16 cellular contexts compared by ENCODE assay signal in the genomic region with DNA sequence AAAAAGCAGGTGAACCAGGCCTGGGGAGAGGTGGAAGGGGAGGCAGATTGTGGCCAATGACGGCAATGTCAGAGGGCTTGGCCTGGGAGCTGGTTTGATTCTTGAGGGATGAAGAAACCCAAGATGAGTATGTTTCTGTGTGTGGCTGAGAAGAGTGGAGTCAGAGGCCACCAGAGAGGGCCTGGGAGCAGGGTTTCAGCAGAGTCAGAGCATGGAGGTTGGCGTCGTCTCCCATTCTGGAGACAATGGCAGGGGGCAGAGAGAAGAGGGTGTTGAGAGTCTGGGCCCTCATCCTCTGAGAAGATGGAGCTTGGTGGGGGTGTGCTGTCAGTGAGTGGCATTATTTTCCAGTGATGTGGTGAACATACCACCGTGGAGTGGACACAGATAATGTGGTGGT.
DNase-seq lines count a peak whose midpoint lies in the region; ATAC-seq and TF ChIP-seq lines count a peak whose summit lies in the region.
"Had no signal": no experiment of that assay in that cellular context is flagged by ENCODE, and none has a peak within 500 bp of the region (broad histone marks: within the 10 kb centered on the region; RNA-seq: fewer than 3 reads in every experiment).

No MANE protein-coding gene starts in this region.

- no peak for ATAC-seq in psoas muscle
- ATAC-seq: A549 had no signal

- no peaks in the 10 kb centered on the region for H3K4me1 ChIP-seq in psoas muscle
- H3K4me1 ChIP-seq: A549, Caco-2 had no signal

- POLR2A ChIA-PET in activated CD4-positive, alpha-beta T cell treated with anti-CD3 and anti-CD28 coated beads, Interleukin-2, amount 10 ng/mL, durations not matched to agents 7 days and 5 days (lab: Charles Lee): no interaction called here

- peak; percentile 3 for DNase-seq in activated CD4-positive, alpha-beta T cell treated with anti-CD3 and anti-CD28 coated beads, Interleukin-2, amount 10 ng/mL, durations not matched to agents 7 days and 5 days
- no peak for DNase-seq in activated CD4-positive, alpha-beta T cell treated with anti-CD3 and anti-CD28 coated beads, Interleukin-2, amount 10 ng/mL, durations not matched to agents 24 days and 14 days
- DNase-seq in GM03348 (ENCODE audit: low spot score) (peak; percentile 3), osteocyte (ENCODE audit: extremely low spot score, unreplicated experiment) (peak; percentile 65), psoas muscle (no peak), substantia nigra (lab: John Stamatoyannopoulos, UW) (no peak), brain microvascular endothelial cell (no peak)
- peak; percentile 4 for DNase-seq in activated T-helper 2 cell treated with anti-CD3 and anti-CD28 coated beads, Interferon-gamma antibody, Interleukin-2, Interleukin-4, amounts not matched to agents 10 μg/mL and 5 μg/mL and 100 μg/mL, durations not matched to agents 14 hours and 24 hours and 36 hours (ENCODE audit: low spot score)
- DNase-seq: AML-193, Caco-2, GM23248, HCEC 1CT had no signal

- TF ChIP-seq CTCF in osteocyte (IDR thresholded peaks at IDR 0.05): no peak
- TF ChIP-seq CTCF in psoas muscle (IDR thresholded peaks at IDR 0.05): no peak
- TF ChIP-seq CTCF in brain microvascular endothelial cell (IDR thresholded peaks at IDR 0.05; ENCODE audit: low read depth, low read length, missing control alignments): no peak

- WGBS in psoas muscle, 3 donors: 89 to 92% (median 90%) methylated on average over 4 of the region's 4 CpGs

- H3K4me3 ChIP-seq in psoas muscle (no peak overlapping the region), brain microvascular endothelial cell (ENCODE audit: low read depth, low read length) (no peak overlapping the region)
- H3K4me3 ChIP-seq: A549, GM23248 had no signal

- intact Hi-C loops in activated CD4-positive, alpha-beta T cell treated with anti-CD3 and anti-CD28 coated beads, Interleukin-2, amount 10 ng/mL, durations not matched to agents 24 days and 14 days (cut with micrococcal nuclease): no loop called here
- intact Hi-C loops in activated T-helper 2 cell treated with anti-CD3 and anti-CD28 coated beads, Interferon-gamma antibody, Interleukin-2, Interleukin-4, amounts not matched to agents 10 μg/mL and 5 μg/mL and 100 μg/mL, durations not matched to agents 14 hours and 24 hours and 36 hours (cut with micrococcal nuclease): no loop called here
- intact Hi-C loops in psoas muscle (cut with DNase I): no loop called here

- H3K27me3 Mint-ChIP-seq in activated CD4-positive, alpha-beta T cell treated with anti-CD3 and anti-CD28 coated beads, Interleukin-2, amount 10 ng/mL, durations not matched to agents 7 days and 5 days: no peaks in the 10 kb centered on the region
- no peaks in the 10 kb centered on the region for H3K27me3 Mint-ChIP-seq in activated CD4-positive, alpha-beta T cell treated with anti-CD3 and anti-CD28 coated beads, Interleukin-2, amount 10 ng/mL, durations not matched to agents 24 days and 14 days
- H3K27me3 Mint-ChIP-seq in activated T-helper 2 cell treated with anti-CD3 and anti-CD28 coated beads, Interferon-gamma antibody, Interleukin-2, Interleukin-4, amounts not matched to agents 10 μg/mL and 5 μg/mL and 100 μg/mL, durations not matched to agents 14 hours and 24 hours and 36 hours (ENCODE audit: low read depth): no peaks in the 10 kb centered on the region
- no peaks in the 10 kb centered on the region for H3K27me3 Mint-ChIP-seq in osteocyte (ENCODE audit: unreplicated experiment)
- H3K27me3 Mint-ChIP-seq: CD4-positive, alpha-beta T cell had no signal

- H3K9me3 Mint-ChIP-seq in activated CD4-positive, alpha-beta T cell treated with anti-CD3 and anti-CD28 coated beads, Interleukin-2, amount 10 ng/mL, durations not matched to agents 7 days and 5 days: no peaks in the 10 kb centered on the region
- H3K9me3 Mint-ChIP-seq in activated CD4-positive, alpha-beta T cell treated with anti-CD3 and anti-CD28 coated beads, Interleukin-2, amount 10 ng/mL, durations not matched to agents 24 days and 14 days: no peaks in the 10 kb centered on the region
- H3K9me3 Mint-ChIP-seq in activated T-helper 2 cell treated with anti-CD3 and anti-CD28 coated beads, Interferon-gamma antibody, Interleukin-2, Interleukin-4, amounts not matched to agents 10 μg/mL and 5 μg/mL and 100 μg/mL, durations not matched to agents 14 hours and 24 hours and 36 hours: no peaks in the 10 kb centered on the region
- H3K9me3 Mint-ChIP-seq in osteocyte (ENCODE audit: unreplicated experiment): no peaks in the 10 kb centered on the region
- H3K9me3 Mint-ChIP-seq: CD4-positive, alpha-beta T cell had no signal

- H3K27me3 ChIP-seq in psoas muscle (ENCODE audit: insufficient read depth in 3 of 3, low read length in 2 of 3) (peaks cover 0 to 2% (median 0%) of the 10 kb centered on the region in 3 donors), brain microvascular endothelial cell (replicated peaks) (no peaks in the 10 kb centered on the region)

- no peak overlapping the region for H3K27ac ChIP-seq in psoas muscle
- no peak overlapping the region for H3K27ac ChIP-seq in substantia nigra (ENCODE audit: low read depth, low read length, poor library complexity, severe bottlenecking)
- no peak overlapping the region for H3K27ac ChIP-seq in brain microvascular endothelial cell
- H3K27ac ChIP-seq: 22Rv1, A549, C4-2B had no signal

- H3K4me3 Mint-ChIP-seq in activated CD4-positive, alpha-beta T cell treated with anti-CD3 and anti-CD28 coated beads, Interleukin-2, amount 10 ng/mL, durations not matched to agents 7 days and 5 days: no peak overlapping the region
- H3K4me3 Mint-ChIP-seq in activated CD4-positive, alpha-beta T cell treated with anti-CD3 and anti-CD28 coated beads, Interleukin-2, amount 10 ng/mL, durations not matched to agents 24 days and 14 days: no peak overlapping the region
- H3K4me3 Mint-ChIP-seq in activated T-helper 2 cell treated with anti-CD3 and anti-CD28 coated beads, Interferon-gamma antibody, Interleukin-2, Interleukin-4, amounts not matched to agents 10 μg/mL and 5 μg/mL and 100 μg/mL, durations not matched to agents 14 hours and 24 hours and 36 hours (ENCODE audit: low read depth): no peak overlapping the region
- H3K4me3 Mint-ChIP-seq in osteocyte (ENCODE audit: unreplicated experiment): no peak overlapping the region
- H3K4me3 Mint-ChIP-seq: CD4-positive, alpha-beta T cell had no signal

- H3K36me3 Mint-ChIP-seq in activated CD4-positive, alpha-beta T cell treated with anti-CD3 and anti-CD28 coated beads, Interleukin-2, amount 10 ng/mL, durations not matched to agents 7 days and 5 days (ENCODE audit: low read depth): no peaks in the 10 kb centered on the region
- no peaks in the 10 kb centered on the region for H3K36me3 Mint-ChIP-seq in activated CD4-positive, alpha-beta T cell treated with anti-CD3 and anti-CD28 coated beads, Interleukin-2, amount 10 ng/mL, durations not matched to agents 24 days and 14 days (ENCODE audit: low read depth)
- H3K36me3 Mint-ChIP-seq in activated T-helper 2 cell treated with anti-CD3 and anti-CD28 coated beads, Interferon-gamma antibody, Interleukin-2, Interleukin-4, amounts not matched to agents 10 μg/mL and 5 μg/mL and 100 μg/mL, durations not matched to agents 14 hours and 24 hours and 36 hours (ENCODE audit: low read depth): no peaks in the 10 kb centered on the region
- H3K36me3 Mint-ChIP-seq in osteocyte (ENCODE audit: unreplicated experiment): no peaks in the 10 kb centered on the region

- H3K36me3 ChIP-seq in psoas muscle (ENCODE audit: insufficient read depth in 1 of 2, low read depth in 1 of 2): no peaks in the 10 kb centered on the region
- H3K36me3 ChIP-seq in brain microvascular endothelial cell (replicated peaks): no peaks in the 10 kb centered on the region

- no peak overlapping the region for H3K27ac Mint-ChIP-seq in activated CD4-positive, alpha-beta T cell treated with anti-CD3 and anti-CD28 coated beads, Interleukin-2, amount 10 ng/mL, durations not matched to agents 7 days and 5 days
- H3K27ac Mint-ChIP-seq in activated CD4-positive, alpha-beta T cell treated with anti-CD3 and anti-CD28 coated beads, Interleukin-2, amount 10 ng/mL, durations not matched to agents 24 days and 14 days: no peak overlapping the region
- H3K27ac Mint-ChIP-seq in activated T-helper 2 cell treated with anti-CD3 and anti-CD28 coated beads, Interferon-gamma antibody, Interleukin-2, Interleukin-4, amounts not matched to agents 10 μg/mL and 5 μg/mL and 100 μg/mL, durations not matched to agents 14 hours and 24 hours and 36 hours: no peak overlapping the region
- no peak overlapping the region for H3K27ac Mint-ChIP-seq in osteocyte (ENCODE audit: unreplicated experiment)
- H3K27ac Mint-ChIP-seq: CD4-positive, alpha-beta T cell had no signal

- peaks cover 1% of the 10 kb centered on the region for H3K4me1 Mint-ChIP-seq in activated CD4-positive, alpha-beta T cell treated with anti-CD3 and anti-CD28 coated beads, Interleukin-2, amount 10 ng/mL, durations not matched to agents 7 days and 5 days
- no peaks in the 10 kb centered on the region for H3K4me1 Mint-ChIP-seq in activated CD4-positive, alpha-beta T cell treated with anti-CD3 and anti-CD28 coated beads, Interleukin-2, amount 10 ng/mL, durations not matched to agents 24 days and 14 days
- peaks cover 9% of the 10 kb centered on the region for H3K4me1 Mint-ChIP-seq in activated T-helper 2 cell treated with anti-CD3 and anti-CD28 coated beads, Interferon-gamma antibody, Interleukin-2, Interleukin-4, amounts not matched to agents 10 μg/mL and 5 μg/mL and 100 μg/mL, durations not matched to agents 14 hours and 24 hours and 36 hours (ENCODE audit: low read depth)
- no peaks in the 10 kb centered on the region for H3K4me1 Mint-ChIP-seq in osteocyte (ENCODE audit: unreplicated experiment)

- CTCF ChIA-PET in activated CD4-positive, alpha-beta T cell treated with anti-CD3 and anti-CD28 coated beads, Interleukin-2, amount 10 ng/mL, durations not matched to agents 7 days and 5 days (lab: Charles Lee): interaction anchor here (0.6 kb wide), 1 partner anchor 28 kb away, joined by 4 read pairs; no protein-coding TSS in a partner anchor

- in situ Hi-C loops in brain microvascular endothelial cell (cut with HindIII; ENCODE audit: low pct_ligation_motif_present, low sequenced_read_pairs): no loop called here

- H3K9me3 ChIP-seq in psoas muscle: no peaks in the 10 kb centered on the region
- H3K9me3 ChIP-seq: Caco-2 had no signal

Comparison
In these comparisons a context has a peak if more than half of its experiments do, and no peak if none do; other contexts are left out.
1. DNase-seq: peak in activated CD4-positive, alpha-beta T cell treated with anti-CD3 and anti-CD28 coated beads, Interleukin-2, amount 10 ng/mL, durations not matched to agents 7 days and 5 days (single experiment), GM03348 (single experiment), activated T-helper 2 cell treated with anti-CD3 and anti-CD28 coated beads, Interferon-gamma antibody, Interleukin-2, Interleukin-4, amounts not matched to agents 10 μg/mL and 5 μg/mL and 100 μg/mL, durations not matched to agents 14 hours and 24 hours and 36 hours (single experiment) and osteocyte (single experiment); none in activated CD4-positive, alpha-beta T cell treated with anti-CD3 and anti-CD28 coated beads, Interleukin-2, amount 10 ng/mL, durations not matched to agents 24 days and 14 days (single experiment), psoas muscle (0 of 2), substantia nigra (0 of 49) and brain microvascular endothelial cell (single experiment).